1 cellular context compared by ENCODE assay signal in genomic region chr5:175681975-175682354, GRCh38.
TF ChIP-seq lines count a peak whose summit lies in the region.

No MANE protein-coding gene starts in this region.

TF ChIP-seq in HepG2, 621 proteins besides CTCF, POLR2A, EP300 and RAD21:
- TF ChIP-seq ATF5 (CRISPR knock-in tag; IDR thresholded peaks at IDR 0.05; ENCODE audit: low read depth) (no peak), ZNF768 (CRISPR knock-in tag; IDR thresholded peaks at IDR 0.05) (no peak), CREB1 (IDR thresholded peaks at IDR 0.05) (peak; percentile 37; the same call in 1 of the 2 replicates), CREB1 (CRISPR knock-in tag; IDR thresholded peaks at IDR 0.05) (no peak), U2AF2 (IDR thresholded peaks at IDR 0.05; ENCODE audit: low read depth, low read length) (no peak), TRIM22 (IDR thresholded peaks at IDR 0.05) (no peak), TRIM24 (CRISPR knock-in tag; IDR thresholded peaks at IDR 0.05) (no peak), SMARCC2 (IDR thresholded peaks at IDR 0.05) (no peak), MLXIP (CRISPR knock-in tag; IDR thresholded peaks at IDR 0.05; ENCODE audit: borderline replicate concordance) (no peak), ZHX2 (IDR thresholded peaks at IDR 0.05; ENCODE audit: low read depth) (no peak), ZHX2 (CRISPR knock-in tag; IDR thresholded peaks at IDR 0.05; ENCODE audit: borderline replicate concordance) (no peak)
